1 cellular context compared by ENCODE assay signal in genomic region chr15:66454143-66454542, GRCh38.
TF ChIP-seq lines count a peak whose summit lies in the region.

No MANE protein-coding gene starts in this region.

TF ChIP-seq in A549, 52 proteins besides CTCF, POLR2A, EP300 and RAD21:
- TF ChIP-seq FOSL2 (IDR thresholded peaks at IDR 0.05) = no peak
- peak; percentile 71 for TF ChIP-seq FOSL2 (CRISPR knock-in tag; IDR thresholded peaks at IDR 0.05)
- TF ChIP-seq CEBPB (IDR thresholded peaks at IDR 0.05) = peak in 1 of 2 experiments; percentile 48; a peak in 1 of 4 replicates
- no peak for TF ChIP-seq ZC3H11A (IDR thresholded peaks at IDR 0.05)
- no peak for TF ChIP-seq KDM1A (IDR thresholded peaks at IDR 0.05; ENCODE audit: low read depth)
